1 cellular context compared by ENCODE assay signal in genomic region chr2:148643998-148644884, GRCh38.
TF ChIP-seq lines count a peak whose summit lies in the region.

Gene EPC2, plus strand, starts transcription at chr2:148644751. Its CDS starts 267 bp downstream, at chr2:148645018.

TF ChIP-seq in HEK293, 187 proteins besides CTCF, POLR2A, EP300 and RAD21 (continued from another document and continues in another):
- TF ChIP-seq PRDM10 (tag by site-specific recombination; IDR thresholded peaks at IDR 0.05) (peak; percentile 84), ZNF768 (tag by site-specific recombination; IDR thresholded peaks at IDR 0.05) (no peak), ZBTB8A (tag by site-specific recombination; IDR thresholded peaks at IDR 0.05) (peak; percentile 97), ZNF596 (tag by site-specific recombination; IDR thresholded peaks at IDR 0.05) (no peak), ZEB2 (tag by site-specific recombination; IDR thresholded peaks at IDR 0.05) (peak; percentile 47; the same call in 1 of the 2 replicates), ZSCAN30 (tag by site-specific recombination; IDR thresholded peaks at IDR 0.05) (peak; percentile 10; the same call in 1 of the 2 replicates), ZBTB6 (tag by site-specific recombination; IDR thresholded peaks at IDR 0.05) (no peak), YY1 (tag by site-specific recombination; IDR thresholded peaks at IDR 0.05) (0 out of 2 replicates have a peak, but pooled peaks have one; percentile 53), EGR2 (tag by site-specific recombination; IDR thresholded peaks at IDR 0.05; ENCODE audit: low read depth) (peak; percentile 68), TSHZ1 (tag by site-specific recombination; IDR thresholded peaks at IDR 0.05; ENCODE audit: borderline replicate concordance) (no peak), ZBTB1 (tag by site-specific recombination; IDR thresholded peaks at IDR 0.05) (no peak), GLIS1 (tag by site-specific recombination; IDR thresholded peaks at IDR 0.05) (0 out of 2 replicates have a peak, but pooled peaks have one; percentile 10), ZNF366 (tag by site-specific recombination; conservative IDR thresholded peaks at IDR 0.05) (peak; percentile 96), ZFHX2 (tag by site-specific recombination; conservative IDR thresholded peaks at IDR 0.05) (peak; percentile 88), ZNF791 (tag by site-specific recombination; IDR thresholded peaks at IDR 0.05) (no peak), ZNF112 (tag by site-specific recombination; IDR thresholded peaks at IDR 0.05) (no peak), SCRT2 (tag by site-specific recombination; IDR thresholded peaks at IDR 0.05) (peak; percentile 97), ZNF10 (tag by site-specific recombination; IDR thresholded peaks at IDR 0.05) (peak; percentile 64), SCRT1 (tag by site-specific recombination; IDR thresholded peaks at IDR 0.05; ENCODE audit: borderline replicate concordance) (peak; percentile 80), ZFP69B (tag by site-specific recombination; IDR thresholded peaks at IDR 0.05) (no peak), ZNF561 (tag by site-specific recombination; IDR thresholded peaks at IDR 0.05; ENCODE audit: borderline replicate concordance) (peak; percentile 82; the same call in 1 of the 2 replicates), BCL11A (tag by site-specific recombination; IDR thresholded peaks at IDR 0.05; ENCODE audit: low read depth) (no peak), ZNF692 (tag by site-specific recombination; IDR thresholded peaks at IDR 0.05) (peak; percentile 55; the same call in 1 of the 2 replicates), IKZF3 (tag by site-specific recombination; IDR thresholded peaks at IDR 0.05) (0 out of 2 replicates have a peak, but pooled peaks have one; percentile 24), ZNF324 (tag by site-specific recombination; IDR thresholded peaks at IDR 0.05) (no peak), ZNF311 (tag by site-specific recombination; IDR thresholded peaks at IDR 0.05; ENCODE audit: borderline replicate concordance) (no peak), MZF1 (tag by site-specific recombination; IDR thresholded peaks at IDR 0.05; ENCODE audit: borderline replicate concordance) (no peak), ZNF76 (tag by site-specific recombination; IDR thresholded peaks at IDR 0.05; ENCODE audit: borderline replicate concordance, low read depth) (peak; percentile 88), KLF9 (tag by site-specific recombination; IDR thresholded peaks at IDR 0.05; ENCODE audit: low read depth) (peak; percentile 65; the same call in 1 of the 2 replicates), HOXA7 (CRISPR knock-in tag; IDR thresholded peaks at IDR 0.05; ENCODE audit: borderline replicate concordance) (no peak), ZNF133 (tag by site-specific recombination; IDR thresholded peaks at IDR 0.05) (no peak), SP2 (tag by site-specific recombination; IDR thresholded peaks at IDR 0.05) (no peak), MEIS1 (CRISPR knock-in tag; IDR thresholded peaks at IDR 0.05; ENCODE audit: borderline replicate concordance) (no peak), ZNF335 (tag by site-specific recombination; conservative IDR thresholded peaks at IDR 0.05) (peak; percentile 57), ZNF544 (tag by site-specific recombination; IDR thresholded peaks at IDR 0.05) (no peak), ZNF473 (tag by site-specific recombination; IDR thresholded peaks at IDR 0.05) (no peak)
- TF ChIP-seq, protein P1, sequence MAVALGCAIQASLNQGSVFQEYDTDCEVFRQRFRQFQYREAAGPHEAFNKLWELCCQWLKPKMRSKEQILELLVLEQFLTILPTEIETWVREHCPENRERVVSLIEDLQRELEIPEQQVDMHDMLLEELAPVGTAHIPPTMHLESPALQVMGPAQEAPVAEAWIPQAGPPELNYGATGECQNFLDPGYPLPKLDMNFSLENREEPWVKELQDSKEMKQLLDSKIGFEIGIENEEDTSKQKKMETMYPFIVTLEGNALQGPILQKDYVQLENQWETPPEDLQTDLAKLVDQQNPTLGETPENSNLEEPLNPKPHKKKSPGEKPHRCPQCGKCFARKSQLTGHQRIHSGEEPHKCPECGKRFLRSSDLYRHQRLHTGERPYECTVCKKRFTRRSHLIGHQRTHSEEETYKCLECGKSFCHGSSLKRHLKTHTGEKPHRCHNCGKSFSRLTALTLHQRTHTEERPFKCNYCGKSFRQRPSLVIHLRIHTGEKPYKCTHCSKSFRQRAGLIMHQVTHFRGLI (tag by site-specific recombination; IDR thresholded peaks at IDR 0.05): no peak
- TF ChIP-seq, protein P2, sequence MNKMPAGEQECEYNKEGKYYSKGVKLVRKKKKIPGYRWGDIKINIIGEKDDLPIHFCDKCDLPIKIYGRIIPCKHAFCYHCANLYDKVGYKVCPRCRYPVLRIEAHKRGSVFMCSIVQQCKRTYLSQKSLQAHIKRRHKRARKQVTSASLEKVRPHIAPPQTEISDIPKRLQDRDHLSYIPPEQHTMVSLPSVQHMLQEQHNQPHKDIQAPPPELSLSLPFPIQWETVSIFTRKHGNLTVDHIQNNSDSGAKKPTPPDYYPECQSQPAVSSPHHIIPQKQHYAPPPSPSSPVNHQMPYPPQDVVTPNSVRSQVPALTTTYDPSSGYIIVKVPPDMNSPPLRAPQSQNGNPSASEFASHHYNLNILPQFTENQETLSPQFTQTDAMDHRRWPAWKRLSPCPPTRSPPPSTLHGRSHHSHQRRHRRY (tag by site-specific recombination; IDR thresholded peaks at IDR 0.05): no peak
- TF ChIP-seq, protein P3, sequence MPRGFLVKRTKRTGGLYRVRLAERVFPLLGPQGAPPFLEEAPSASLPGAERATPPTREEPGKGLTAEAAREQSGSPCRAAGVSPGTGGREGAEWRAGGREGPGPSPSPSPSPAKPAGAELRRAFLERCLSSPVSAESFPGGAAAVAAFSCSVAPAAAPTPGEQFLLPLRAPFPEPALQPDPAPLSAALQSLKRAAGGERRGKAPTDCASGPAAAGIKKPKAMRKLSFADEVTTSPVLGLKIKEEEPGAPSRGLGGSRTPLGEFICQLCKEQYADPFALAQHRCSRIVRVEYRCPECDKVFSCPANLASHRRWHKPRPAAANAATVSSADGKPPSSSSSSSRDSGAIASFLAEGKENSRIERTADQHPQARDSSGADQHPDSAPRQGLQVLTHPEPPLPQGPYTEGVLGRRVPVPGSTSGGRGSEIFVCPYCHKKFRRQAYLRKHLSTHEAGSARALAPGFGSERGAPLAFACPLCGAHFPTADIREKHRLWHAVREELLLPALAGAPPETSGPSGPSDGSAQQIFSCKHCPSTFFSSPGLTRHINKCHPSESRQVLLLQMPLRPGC (tag by site-specific recombination; IDR thresholded peaks at IDR 0.05): no peak
- TF ChIP-seq, protein P4, sequence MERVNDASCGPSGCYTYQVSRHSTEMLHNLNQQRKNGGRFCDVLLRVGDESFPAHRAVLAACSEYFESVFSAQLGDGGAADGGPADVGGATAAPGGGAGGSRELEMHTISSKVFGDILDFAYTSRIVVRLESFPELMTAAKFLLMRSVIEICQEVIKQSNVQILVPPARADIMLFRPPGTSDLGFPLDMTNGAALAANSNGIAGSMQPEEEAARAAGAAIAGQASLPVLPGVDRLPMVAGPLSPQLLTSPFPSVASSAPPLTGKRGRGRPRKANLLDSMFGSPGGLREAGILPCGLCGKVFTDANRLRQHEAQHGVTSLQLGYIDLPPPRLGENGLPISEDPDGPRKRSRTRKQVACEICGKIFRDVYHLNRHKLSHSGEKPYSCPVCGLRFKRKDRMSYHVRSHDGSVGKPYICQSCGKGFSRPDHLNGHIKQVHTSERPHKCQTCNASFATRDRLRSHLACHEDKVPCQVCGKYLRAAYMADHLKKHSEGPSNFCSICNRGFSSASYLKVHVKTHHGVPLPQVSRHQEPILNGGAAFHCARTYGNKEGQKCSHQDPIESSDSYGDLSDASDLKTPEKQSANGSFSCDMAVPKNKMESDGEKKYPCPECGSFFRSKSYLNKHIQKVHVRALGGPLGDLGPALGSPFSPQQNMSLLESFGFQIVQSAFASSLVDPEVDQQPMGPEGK (tag by site-specific recombination; IDR thresholded peaks at IDR 0.05): no peak
- TF ChIP-seq, protein P5, sequence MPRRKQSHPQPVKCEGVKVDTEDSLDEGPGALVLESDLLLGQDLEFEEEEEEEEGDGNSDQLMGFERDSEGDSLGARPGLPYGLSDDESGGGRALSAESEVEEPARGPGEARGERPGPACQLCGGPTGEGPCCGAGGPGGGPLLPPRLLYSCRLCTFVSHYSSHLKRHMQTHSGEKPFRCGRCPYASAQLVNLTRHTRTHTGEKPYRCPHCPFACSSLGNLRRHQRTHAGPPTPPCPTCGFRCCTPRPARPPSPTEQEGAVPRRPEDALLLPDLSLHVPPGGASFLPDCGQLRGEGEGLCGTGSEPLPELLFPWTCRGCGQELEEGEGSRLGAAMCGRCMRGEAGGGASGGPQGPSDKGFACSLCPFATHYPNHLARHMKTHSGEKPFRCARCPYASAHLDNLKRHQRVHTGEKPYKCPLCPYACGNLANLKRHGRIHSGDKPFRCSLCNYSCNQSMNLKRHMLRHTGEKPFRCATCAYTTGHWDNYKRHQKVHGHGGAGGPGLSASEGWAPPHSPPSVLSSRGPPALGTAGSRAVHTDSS (tag by site-specific recombination; IDR thresholded peaks at IDR 0.05): peak; percentile 44; the same call in 1 of the 2 replicates
